ENCODE assay signal across 1 cellular context in genomic region chr6:30617565-30618269, GRCh38.
TF ChIP-seq lines count a peak whose summit lies in the region.

MRPS18B (plus strand) TSS chr6:30617840; CDS start chr6:30617866, 26 bp downstream.

TF ChIP-seq in HepG2, 621 proteins besides CTCF, POLR2A, EP300 and RAD21 (continued from another document and continues in another):
- TF ChIP-seq DBP (CRISPR knock-in tag; IDR thresholded peaks at IDR 0.05; ENCODE audit: not compliant biosample characterization) = no peak
- no peak for TF ChIP-seq ZNF737 (CRISPR knock-in tag; IDR thresholded peaks at IDR 0.05; ENCODE audit: borderline replicate concordance)
- TF ChIP-seq WIZ (CRISPR knock-in tag; IDR thresholded peaks at IDR 0.05) = peak; percentile 8; the same call in 1 of the 2 replicates
- peak; percentile 7 for TF ChIP-seq BCL6 (CRISPR knock-in tag; IDR thresholded peaks at IDR 0.05)
- no peak for TF ChIP-seq SMARCE1 (IDR thresholded peaks at IDR 0.05; ENCODE audit: borderline replicate concordance)
- TF ChIP-seq ETS1 (CRISPR knock-in tag; IDR thresholded peaks at IDR 0.05) = no peak
- TF ChIP-seq KDM3A (CRISPR knock-in tag; IDR thresholded peaks at IDR 0.05; ENCODE audit: low read depth) = peak; percentile 57
- no peak for TF ChIP-seq ZNF549 (CRISPR knock-in tag; IDR thresholded peaks at IDR 0.05)
- TF ChIP-seq NR2C2 (CRISPR knock-in tag; IDR thresholded peaks at IDR 0.05; ENCODE audit: borderline replicate concordance) = peak; percentile 62; the same call in 1 of the 2 replicates
- TF ChIP-seq TCF12 (IDR thresholded peaks at IDR 0.05) = no peak
- TF ChIP-seq TCF12 (CRISPR knock-in tag; IDR thresholded peaks at IDR 0.05) = 0 out of 2 replicates have a peak, but pooled peaks have one; percentile 18
- TF ChIP-seq RBAK (CRISPR knock-in tag; IDR thresholded peaks at IDR 0.05) = 0 out of 2 replicates have a peak, but pooled peaks have one; percentile 33
- peak; percentile 52; the same call in 1 of the 2 replicates for TF ChIP-seq BRF2 (CRISPR knock-in tag; IDR thresholded peaks at IDR 0.05)
- no peak for TF ChIP-seq FOSL1 (CRISPR knock-in tag; IDR thresholded peaks at IDR 0.05; ENCODE audit: borderline replicate concordance)
- no peak; the same call in 1 of the 2 replicates for TF ChIP-seq ZNF766 (CRISPR knock-in tag; IDR thresholded peaks at IDR 0.05; ENCODE audit: borderline replicate concordance)
- no peak; the same call in 1 of the 2 replicates for TF ChIP-seq FUBP1 (CRISPR knock-in tag; IDR thresholded peaks at IDR 0.05; ENCODE audit: borderline replicate concordance)
- peak; percentile 76 for TF ChIP-seq ZHX2 (IDR thresholded peaks at IDR 0.05; ENCODE audit: low read depth)
- TF ChIP-seq ZHX2 (CRISPR knock-in tag; IDR thresholded peaks at IDR 0.05; ENCODE audit: borderline replicate concordance) = 0 out of 2 replicates have a peak, but pooled peaks have one; percentile 13
- TF ChIP-seq HNRNPLL (IDR thresholded peaks at IDR 0.05; ENCODE audit: low read depth, low read length, poor library complexity, severe bottlenecking) = peak; percentile 95
- TF ChIP-seq ZNF121 (CRISPR knock-in tag; IDR thresholded peaks at IDR 0.05) = no peak
- peak; percentile 81; the same call in 1 of the 2 replicates for TF ChIP-seq ZNF619 (CRISPR knock-in tag; IDR thresholded peaks at IDR 0.05)
- TF ChIP-seq ZNF562 (CRISPR knock-in tag; IDR thresholded peaks at IDR 0.05; ENCODE audit: borderline replicate concordance) = no peak
- no peak for TF ChIP-seq ZC3H4 (CRISPR knock-in tag; IDR thresholded peaks at IDR 0.05; ENCODE audit: borderline replicate concordance)
- peak; percentile 90; the same call in 1 of the 2 replicates for TF ChIP-seq NR0B2 (CRISPR knock-in tag; IDR thresholded peaks at IDR 0.05)
- TF ChIP-seq ZNF367 (CRISPR knock-in tag; IDR thresholded peaks at IDR 0.05; ENCODE audit: borderline replicate concordance) = no peak
- 0 out of 2 replicates have a peak, but pooled peaks have one; percentile 52 for TF ChIP-seq KLF12 (CRISPR knock-in tag; IDR thresholded peaks at IDR 0.05; ENCODE audit: borderline replicate concordance)
- peak; percentile 44; the same call in 1 of the 2 replicates for TF ChIP-seq ZNF800 (CRISPR knock-in tag; IDR thresholded peaks at IDR 0.05)
- no peak; the same call in 1 of the 2 replicates for TF ChIP-seq HOMEZ (CRISPR knock-in tag; IDR thresholded peaks at IDR 0.05; ENCODE audit: low read depth)
- no peak for TF ChIP-seq SCMH1 (CRISPR knock-in tag; IDR thresholded peaks at IDR 0.05; ENCODE audit: borderline replicate concordance)
- peak; percentile 64 for TF ChIP-seq RXRA (CRISPR knock-in tag; IDR thresholded peaks at IDR 0.05)
- no peak for TF ChIP-seq ZNF629 (CRISPR knock-in tag; conservative IDR thresholded peaks at IDR 0.05)
- TF ChIP-seq PBX3 (CRISPR knock-in tag; IDR thresholded peaks at IDR 0.05; ENCODE audit: borderline replicate concordance) = no peak
- TF ChIP-seq CBX5 (CRISPR knock-in tag; IDR thresholded peaks at IDR 0.05; ENCODE audit: borderline replicate concordance) = peak; percentile 69; the same call in 1 of the 2 replicates
- 0 out of 2 replicates have a peak, but pooled peaks have one; percentile 51 for TF ChIP-seq ZNF263 (CRISPR knock-in tag; IDR thresholded peaks at IDR 0.05)
- no peak for TF ChIP-seq PATZ1 (CRISPR knock-in tag; IDR thresholded peaks at IDR 0.05)
- no peak for TF ChIP-seq HDAC6 (IDR thresholded peaks at IDR 0.05; ENCODE audit: low read depth, low read length)
- peak; percentile 74; the same call in 1 of the 2 replicates for TF ChIP-seq HES4 (CRISPR knock-in tag; IDR thresholded peaks at IDR 0.05; ENCODE audit: borderline replicate concordance)
- TF ChIP-seq KAT7 (CRISPR knock-in tag; IDR thresholded peaks at IDR 0.05; ENCODE audit: borderline replicate concordance) = no peak
- no peak for TF ChIP-seq ADNP (CRISPR knock-in tag; IDR thresholded peaks at IDR 0.05)
- peak; percentile 43 for TF ChIP-seq ZEB1 (IDR thresholded peaks at IDR 0.05; ENCODE audit: insufficient replicate concordance, low read depth)
